Comparison of ENCODE assay signal across 8 cellular contexts in the genomic region with DNA sequence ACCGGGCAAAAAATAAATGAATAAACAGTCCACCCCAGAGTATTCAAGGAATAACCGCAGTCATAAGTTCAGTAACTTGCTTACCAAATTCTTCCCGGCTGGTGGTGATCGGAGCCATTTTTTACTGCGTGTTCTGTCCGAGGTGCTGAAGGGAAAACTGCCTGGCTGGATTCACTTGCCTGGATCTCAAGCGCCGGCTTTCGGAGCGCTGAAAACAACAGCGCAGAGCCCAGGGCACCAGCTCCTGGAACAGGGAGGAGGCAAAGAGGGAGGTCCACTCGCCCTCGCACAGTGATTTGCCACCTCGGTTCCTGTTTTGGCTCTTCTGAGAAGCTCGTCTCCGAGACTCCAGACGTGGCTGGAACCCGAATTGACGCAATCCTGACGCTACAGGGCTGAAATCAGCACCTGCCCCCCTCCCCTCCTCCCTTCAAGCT. TPM values are rescaled to one million over a fixed set of nuclear protein-coding genes. Genes with fewer than 3 reads are reported as not detected.
DNase-seq lines count a peak whose midpoint lies in the region; ATAC-seq and TF ChIP-seq lines count a peak whose summit lies in the region.

A gene with protein sequence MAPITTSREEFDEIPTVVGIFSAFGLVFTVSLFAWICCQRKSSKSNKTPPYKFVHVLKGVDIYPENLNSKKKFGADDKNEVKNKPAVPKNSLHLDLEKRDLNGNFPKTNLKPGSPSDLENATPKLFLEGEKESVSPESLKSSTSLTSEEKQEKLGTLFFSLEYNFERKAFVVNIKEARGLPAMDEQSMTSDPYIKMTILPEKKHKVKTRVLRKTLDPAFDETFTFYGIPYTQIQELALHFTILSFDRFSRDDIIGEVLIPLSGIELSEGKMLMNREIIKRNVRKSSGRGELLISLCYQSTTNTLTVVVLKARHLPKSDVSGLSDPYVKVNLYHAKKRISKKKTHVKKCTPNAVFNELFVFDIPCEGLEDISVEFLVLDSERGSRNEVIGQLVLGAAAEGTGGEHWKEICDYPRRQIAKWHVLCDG (minus strand): TSS at position 327 of the 437 bp plus-strand sequence. CDS start 209 bp downstream, at position 118.

- DNase-seq in foreskin melanocyte, result peak; percentile 48
- DNase-seq in omental fat pad (ENCODE audit: low spot score), result no peak
- DNase-seq in SW 1271 (lab: John Stamatoyannopoulos, UW), result no peak
- no peak for DNase-seq in NK-92 (lab: John Stamatoyannopoulos, UW; ENCODE audit: unreplicated experiment)
- no peak for DNase-seq in central memory CD4-positive, alpha-beta T cell

- no peak for TF ChIP-seq CTCF in omental fat pad (IDR thresholded peaks at IDR 0.05)

- ATAC-seq in omental fat pad (ENCODE audit: low FRiP score) (peak; percentile 94), GM19328 (IDR thresholded peaks at IDR 0.05; ENCODE audit: unreplicated experiment) (no peak)

- no peak for TF ChIP-seq RAD21 in Ishikawa (IDR thresholded peaks at IDR 0.05; ENCODE audit: low read depth)

- no peak for TF ChIP-seq EP300 in Ishikawa (IDR thresholded peaks at IDR 0.05; ENCODE audit: borderline replicate concordance)

TF ChIP-seq in Ishikawa, 13 proteins besides CTCF, POLR2A, EP300 and RAD21:
- TF ChIP-seq, protein P1, sequence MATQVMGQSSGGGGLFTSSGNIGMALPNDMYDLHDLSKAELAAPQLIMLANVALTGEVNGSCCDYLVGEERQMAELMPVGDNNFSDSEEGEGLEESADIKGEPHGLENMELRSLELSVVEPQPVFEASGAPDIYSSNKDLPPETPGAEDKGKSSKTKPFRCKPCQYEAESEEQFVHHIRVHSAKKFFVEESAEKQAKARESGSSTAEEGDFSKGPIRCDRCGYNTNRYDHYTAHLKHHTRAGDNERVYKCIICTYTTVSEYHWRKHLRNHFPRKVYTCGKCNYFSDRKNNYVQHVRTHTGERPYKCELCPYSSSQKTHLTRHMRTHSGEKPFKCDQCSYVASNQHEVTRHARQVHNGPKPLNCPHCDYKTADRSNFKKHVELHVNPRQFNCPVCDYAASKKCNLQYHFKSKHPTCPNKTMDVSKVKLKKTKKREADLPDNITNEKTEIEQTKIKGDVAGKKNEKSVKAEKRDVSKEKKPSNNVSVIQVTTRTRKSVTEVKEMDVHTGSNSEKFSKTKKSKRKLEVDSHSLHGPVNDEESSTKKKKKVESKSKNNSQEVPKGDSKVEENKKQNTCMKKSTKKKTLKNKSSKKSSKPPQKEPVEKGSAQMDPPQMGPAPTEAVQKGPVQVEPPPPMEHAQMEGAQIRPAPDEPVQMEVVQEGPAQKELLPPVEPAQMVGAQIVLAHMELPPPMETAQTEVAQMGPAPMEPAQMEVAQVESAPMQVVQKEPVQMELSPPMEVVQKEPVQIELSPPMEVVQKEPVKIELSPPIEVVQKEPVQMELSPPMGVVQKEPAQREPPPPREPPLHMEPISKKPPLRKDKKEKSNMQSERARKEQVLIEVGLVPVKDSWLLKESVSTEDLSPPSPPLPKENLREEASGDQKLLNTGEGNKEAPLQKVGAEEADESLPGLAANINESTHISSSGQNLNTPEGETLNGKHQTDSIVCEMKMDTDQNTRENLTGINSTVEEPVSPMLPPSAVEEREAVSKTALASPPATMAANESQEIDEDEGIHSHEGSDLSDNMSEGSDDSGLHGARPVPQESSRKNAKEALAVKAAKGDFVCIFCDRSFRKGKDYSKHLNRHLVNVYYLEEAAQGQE (IDR thresholded peaks at IDR 0.05; ENCODE audit: low read depth), result peak; percentile 93
- TF ChIP-seq, protein P2, sequence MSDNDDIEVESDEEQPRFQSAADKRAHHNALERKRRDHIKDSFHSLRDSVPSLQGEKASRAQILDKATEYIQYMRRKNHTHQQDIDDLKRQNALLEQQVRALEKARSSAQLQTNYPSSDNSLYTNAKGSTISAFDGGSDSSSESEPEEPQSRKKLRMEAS (IDR thresholded peaks at IDR 0.05), result no peak
- TF ChIP-seq TAF1 (IDR thresholded peaks at IDR 0.05; ENCODE audit: low read depth), result no peak
- TF ChIP-seq YY1 (IDR thresholded peaks at IDR 0.05; ENCODE audit: low read depth), result peak; percentile 80
TF ChIP-seq in Ishikawa: peak in this region for 2.

TF ChIP-seq in PFSK-1, 5 proteins besides CTCF, POLR2A, EP300 and RAD21:
- TF ChIP-seq TAF1 (IDR thresholded peaks at IDR 0.05; ENCODE audit: borderline replicate concordance, insufficient read depth, low read length) (no peak), FOXP2 (optimal IDR thresholded peaks at IDR 0.05; ENCODE audit: borderline replicate concordance, extremely low read depth, extremely low read length, insufficient read depth) (no peak), SIN3A (IDR thresholded peaks at IDR 0.05; ENCODE audit: borderline replicate concordance, insufficient read depth, low read length) (no peak), POLR2AphosphoS5 (IDR thresholded peaks at IDR 0.05; ENCODE audit: low read depth, low read length) (no peak)
- TF ChIP-seq, protein P1 (IDR thresholded peaks at IDR 0.05; ENCODE audit: insufficient read depth in 1 of 2, low read depth in 2 of 2, low read length in 2 of 2), result peak; percentile 94 to 98

RNA-seq across cellular contexts. Expression of the gene that starts here (rescaled TPM):
- polyA plus RNA-seq in PFSK-1 (2012; ENCODE audit: insufficient read length, low read depth), result not detected
- 10 to 100 TPM in 2 of 4 donors, 1 to 10 TPM in 1, not detected in 1; 3.2 to 18.5 (median 18.4) TPM for total RNA-seq in omental fat pad
